1 cellular context compared by ENCODE assay signal in genomic region chr15:72994778-72995177, GRCh38.
TF ChIP-seq lines count a peak whose summit lies in the region.

No MANE protein-coding gene starts in this region.

TF ChIP-seq in HEK293, 187 proteins besides CTCF, POLR2A, EP300 and RAD21 (continued from another document and continues in another):
- TF ChIP-seq PRDM6 (tag by site-specific recombination; IDR thresholded peaks at IDR 0.05) (no peak; the same call in 1 of the 2 replicates), ZNF670 (tag by site-specific recombination; IDR thresholded peaks at IDR 0.05; ENCODE audit: low read depth) (no peak), ZNF350 (tag by site-specific recombination; IDR thresholded peaks at IDR 0.05) (no peak), ATF2 (tag by site-specific recombination; IDR thresholded peaks at IDR 0.05; ENCODE audit: low read depth) (no peak), HOXC10 (CRISPR knock-in tag; IDR thresholded peaks at IDR 0.05) (no peak), ZNF791 (tag by site-specific recombination; IDR thresholded peaks at IDR 0.05) (no peak), EGR2 (tag by site-specific recombination; IDR thresholded peaks at IDR 0.05; ENCODE audit: low read depth) (no peak), ZNF585B (tag by site-specific recombination; IDR thresholded peaks at IDR 0.05) (no peak), SCRT1 (tag by site-specific recombination; IDR thresholded peaks at IDR 0.05; ENCODE audit: borderline replicate concordance) (peak; percentile 79; the same call in 1 of the 2 replicates), ZFHX2 (tag by site-specific recombination; conservative IDR thresholded peaks at IDR 0.05) (no peak), ZNF707 (tag by site-specific recombination; IDR thresholded peaks at IDR 0.05) (no peak), ZNF423 (tag by site-specific recombination; IDR thresholded peaks at IDR 0.05) (no peak), ZNF169 (tag by site-specific recombination; IDR thresholded peaks at IDR 0.05) (no peak), MEIS1 (CRISPR knock-in tag; IDR thresholded peaks at IDR 0.05; ENCODE audit: borderline replicate concordance) (no peak), TSHZ1 (tag by site-specific recombination; IDR thresholded peaks at IDR 0.05; ENCODE audit: borderline replicate concordance) (no peak), ZNF114 (tag by site-specific recombination; IDR thresholded peaks at IDR 0.05) (no peak), ZNF2 (tag by site-specific recombination; IDR thresholded peaks at IDR 0.05) (no peak), ZEB2 (tag by site-specific recombination; IDR thresholded peaks at IDR 0.05) (no peak), WT1 (tag by site-specific recombination; IDR thresholded peaks at IDR 0.05) (peak; percentile 98), ZNF26 (tag by site-specific recombination; IDR thresholded peaks at IDR 0.05) (no peak), ZNF623 (tag by site-specific recombination; IDR thresholded peaks at IDR 0.05) (no peak), ZNF404 (tag by site-specific recombination; IDR thresholded peaks at IDR 0.05) (peak; percentile 57; the same call in 1 of the 2 replicates), ZNF521 (tag by site-specific recombination; IDR thresholded peaks at IDR 0.05) (no peak), ZNF146 (tag by site-specific recombination; IDR thresholded peaks at IDR 0.05) (no peak), ZNF112 (tag by site-specific recombination; IDR thresholded peaks at IDR 0.05) (no peak), GFI1B (tag by site-specific recombination; IDR thresholded peaks at IDR 0.05) (peak; percentile 25; the same call in 1 of the 2 replicates), KLF7 (tag by site-specific recombination; IDR thresholded peaks at IDR 0.05; ENCODE audit: borderline replicate concordance) (no peak), ZNF223 (tag by site-specific recombination; IDR thresholded peaks at IDR 0.05) (no peak), PRDM10 (tag by site-specific recombination; IDR thresholded peaks at IDR 0.05) (no peak), KLF9 (tag by site-specific recombination; IDR thresholded peaks at IDR 0.05; ENCODE audit: low read depth) (no peak), ZNF221 (tag by site-specific recombination; IDR thresholded peaks at IDR 0.05; ENCODE audit: borderline replicate concordance) (no peak), ZNF138 (tag by site-specific recombination; IDR thresholded peaks at IDR 0.05; ENCODE audit: borderline replicate concordance) (no peak), BCL11B (tag by site-specific recombination; IDR thresholded peaks at IDR 0.05; ENCODE audit: low read depth) (no peak), PRDM1 (tag by site-specific recombination; IDR thresholded peaks at IDR 0.05) (no peak), ZNF488 (tag by site-specific recombination; IDR thresholded peaks at IDR 0.05) (no peak), ZSCAN4 (tag by site-specific recombination; IDR thresholded peaks at IDR 0.05) (no peak), HOXA7 (CRISPR knock-in tag; IDR thresholded peaks at IDR 0.05; ENCODE audit: borderline replicate concordance) (no peak), ZNF639 (tag by site-specific recombination; IDR thresholded peaks at IDR 0.05) (no peak), ZNF211 (tag by site-specific recombination; IDR thresholded peaks at IDR 0.05; ENCODE audit: low read depth) (no peak), RBAK (tag by site-specific recombination; IDR thresholded peaks at IDR 0.05) (no peak), ZXDB (tag by site-specific recombination; IDR thresholded peaks at IDR 0.05) (no peak), ZNF202 (tag by site-specific recombination; IDR thresholded peaks at IDR 0.05; ENCODE audit: borderline replicate concordance) (no peak), ZBTB10 (tag by site-specific recombination; IDR thresholded peaks at IDR 0.05) (no peak), GLI2 (tag by site-specific recombination; IDR thresholded peaks at IDR 0.05; ENCODE audit: borderline replicate concordance, low read depth) (no peak), ZNF555 (tag by site-specific recombination; conservative IDR thresholded peaks at IDR 0.05) (no peak), PBX3 (CRISPR knock-in tag; IDR thresholded peaks at IDR 0.05) (no peak)
